ENCODE assay signal across 8 cellular contexts in genomic region chr6:57221191-57221935, GRCh38. TPM values are rescaled to one million over a fixed set of nuclear protein-coding genes. Genes with fewer than 3 reads are reported as not detected.
DNase-seq lines count a peak whose midpoint lies in the region; ATAC-seq and TF ChIP-seq lines count a peak whose summit lies in the region.

No MANE protein-coding gene starts in this region.

- peak overlapping the region; percentile 80 for H3K9ac ChIP-seq in BLaER1

- no peaks in the 10 kb centered on the region for H4K20me1 ChIP-seq in BLaER1

- H3K27ac ChIP-seq in BLaER1: peak overlapping the region; percentile 68

- H3K4me2 ChIP-seq in BLaER1: peak overlapping the region; percentile 77

- H3K9me3 ChIP-seq in BLaER1: no peaks in the 10 kb centered on the region

- H3K4me3 ChIP-seq in BLaER1: peak overlapping the region; percentile 95

- no peak for TF ChIP-seq POLR2A in erythroblast (IDR thresholded peaks at IDR 0.05; ENCODE audit: low read length)

- DNase-seq in NCI-H510A treated with DMSO at 0.1 percent for 48 hours (lab: John Stamatoyannopoulos, UW): peak; percentile 83
- DNase-seq in activated CD8-positive, alpha-beta memory T cell treated with anti-CD3 and anti-CD28 coated beads, Interleukin-2, amount 50 U/mL, for 4 hours: peak; percentile 55
- peak; percentile 56 to 68 for DNase-seq in erythroblast (lab: John Stamatoyannopoulos, UW)
- peak; percentile 50 for DNase-seq in mucosa of gallbladder (ENCODE audit: low spot score)
- DNase-seq in stimulated activated CD8-positive, alpha-beta memory T cell treated with anti-CD3 and anti-CD28 coated beads, Interleukin-7, amount 100 ng/mL, for 48 hours (ENCODE audit: extremely low read depth in 1 of 2, low read depth in 1 of 2): peak; percentile 3 to 37

- no peaks in the 10 kb centered on the region for H3K36me3 ChIP-seq in BLaER1

- ATAC-seq in GM18909 (IDR thresholded peaks at IDR 0.05; ENCODE audit: poor library complexity, unreplicated experiment) (peak; percentile 77), HG03135 (IDR thresholded peaks at IDR 0.05; ENCODE audit: unreplicated experiment) (peak; percentile 52)

- H3K27me3 ChIP-seq in BLaER1: no peaks in the 10 kb centered on the region

- peaks cover 10% of the 10 kb centered on the region for H3K4me1 ChIP-seq in BLaER1

RNA-seq across cellular contexts. Expression of gene RAB23, which starts 0.7 kb away (rescaled TPM):
- 38.7 TPM for total RNA-seq in mucosa of gallbladder

RNA-seq across cellular contexts. Expression of gene BAG2, which starts 49.2 kb away (rescaled TPM):
- 19.9 TPM for total RNA-seq in mucosa of gallbladder

Comparison
In these comparisons a context has a peak if more than half of its experiments do, and no peak if none do; other contexts are left out.
1. Peak in every context shown above with its lines: DNase-seq, ATAC-seq, H3K4me3 ChIP-seq and H3K27ac ChIP-seq.
2. DNase-seq: peak in every context shown above with its lines; median percentile 83 in NCI-H510A treated with DMSO at 0.1 percent for 48 hours; 62 in erythroblast; 55 in activated CD8-positive, alpha-beta memory T cell treated with anti-CD3 and anti-CD28 coated beads, Interleukin-2, amount 50 U/mL, for 4 hours; 50 in mucosa of gallbladder; 20 in stimulated activated CD8-positive, alpha-beta memory T cell treated with anti-CD3 and anti-CD28 coated beads, Interleukin-7, amount 100 ng/mL, for 48 hours.